ENCODE assay signal across 14 cellular contexts in the genomic region with DNA sequence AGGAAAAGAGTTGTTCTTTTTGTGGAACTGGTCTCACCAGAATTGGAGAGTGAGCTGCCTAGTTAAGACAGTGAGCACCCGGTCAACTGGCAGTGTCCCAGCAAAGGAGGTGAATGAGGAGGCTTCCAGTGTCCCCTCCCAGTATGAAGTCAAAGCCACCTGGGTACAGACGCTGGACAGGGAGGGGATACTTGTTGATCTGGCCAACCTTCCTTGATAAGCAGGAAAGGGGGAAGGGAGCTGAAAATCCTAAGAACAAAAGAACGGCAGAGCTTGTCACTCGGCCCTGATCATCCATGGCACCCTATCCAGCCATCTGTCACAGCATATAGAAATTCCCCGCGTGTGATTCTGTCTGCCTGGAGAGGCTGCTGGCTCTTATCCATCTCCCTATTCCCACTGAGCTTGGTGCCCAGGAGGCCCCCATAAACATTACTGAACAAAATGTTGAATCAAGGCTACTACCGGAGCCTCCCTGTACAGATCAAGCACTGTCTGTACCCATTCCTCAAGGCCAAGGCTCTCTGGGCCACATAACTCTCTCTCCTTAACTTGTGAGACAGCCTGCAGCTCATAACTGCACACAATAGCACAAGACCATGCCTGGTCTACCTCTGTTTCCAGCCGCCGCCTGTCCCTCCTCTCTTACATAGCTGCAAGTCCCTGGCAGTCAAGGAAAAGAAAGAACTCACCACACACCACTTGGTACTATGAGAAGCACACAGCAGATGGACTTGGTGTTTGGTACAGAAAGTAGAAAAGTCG.
DNase-seq lines count a peak whose midpoint lies in the region; ATAC-seq and TF ChIP-seq lines count a peak whose summit lies in the region.
"Had no signal": no experiment of that assay in that cellular context is flagged by ENCODE, and none has a peak within 500 bp of the region (broad histone marks: within the 10 kb centered on the region; RNA-seq: fewer than 3 reads in every experiment).

No MANE protein-coding gene starts in this region.

- no peak overlapping the region for H4K5ac ChIP-seq in IMR-90 (ENCODE audit: low read depth, low read length)

- ATAC-seq in CD8-positive, alpha-beta T cell: no peak
- no peak for ATAC-seq in IMR-90 (ENCODE audit: low read depth)
- ATAC-seq in HG02938 (IDR thresholded peaks at IDR 0.05; ENCODE audit: unreplicated experiment): no peak

- in situ Hi-C loops in IMR-90 (cut with MboI; ENCODE audit: low sequenced_read_pairs): no loop called here

- dilution Hi-C loops in IMR-90 (cut with HindIII; ENCODE audit: low sequenced_read_pairs, unreplicated experiment): no loop called here

- no peaks in the 10 kb centered on the region for H3K36me3 ChIP-seq in CD8-positive, alpha-beta T cell (ENCODE audit: insufficient read depth, low read length)
- H3K36me3 ChIP-seq in IMR-90 (ENCODE audit: control insufficient read depth, insufficient read depth, low read length): no peaks in the 10 kb centered on the region

- H3K4me1 Mint-ChIP-seq in CD8-positive, alpha-beta T cell (ENCODE audit: low read depth): peaks cover 77% of the 10 kb centered on the region
- peaks cover 10% of the 10 kb centered on the region for H3K4me1 Mint-ChIP-seq in chondrocyte (ENCODE audit: low read depth)
- peaks cover 66% of the 10 kb centered on the region for H3K4me1 Mint-ChIP-seq in nephron

- H3K4me1 ChIP-seq in CD8-positive, alpha-beta T cell (ENCODE audit: insufficient read depth, low read length): peaks cover 50% of the 10 kb centered on the region
- peaks cover 20% of the 10 kb centered on the region for H3K4me1 ChIP-seq in IMR-90 (ENCODE audit: control insufficient read depth, insufficient read depth, low read length)

- no peak overlapping the region for H4K91ac ChIP-seq in IMR-90 (ENCODE audit: insufficient read depth, low read depth, low read length)

- H3K27ac Mint-ChIP-seq in CD8-positive, alpha-beta T cell: peak overlapping the region; percentile 81
- H3K27ac Mint-ChIP-seq in chondrocyte (ENCODE audit: unreplicated experiment): peak overlapping the region; percentile 8
- peak overlapping the region; percentile 75 to 94 (median 94) for H3K27ac Mint-ChIP-seq in nephron

- H3K9ac ChIP-seq in IMR-90 (ENCODE audit: low read depth, low read length): no peak overlapping the region

- H3K27ac ChIP-seq in CD8-positive, alpha-beta T cell (ENCODE audit: low read depth, low read length): no peak overlapping the region
- H3K27ac ChIP-seq in IMR-90 (ENCODE audit: insufficient read depth, low read length): no peak overlapping the region

- H3K9me3 ChIP-seq in CD8-positive, alpha-beta T cell (ENCODE audit: low read length): no peaks in the 10 kb centered on the region
- H3K9me3 ChIP-seq in IMR-90 (ENCODE audit: control insufficient read depth, insufficient read depth, low read length): no peaks in the 10 kb centered on the region

- peaks cover 5% of the 10 kb centered on the region for H3K36me3 Mint-ChIP-seq in CD8-positive, alpha-beta T cell
- H3K36me3 Mint-ChIP-seq in chondrocyte (ENCODE audit: low read depth): no peaks in the 10 kb centered on the region
- H3K36me3 Mint-ChIP-seq in nephron (ENCODE audit: low read depth): peaks cover 19% of the 10 kb centered on the region

- H3K23ac ChIP-seq in IMR-90 (ENCODE audit: low read depth, low read length): peak overlapping the region; percentile 31; the same call in 1 of the 2 replicates

- no TSS peak for BruUV-seq in IMR-90 (replicated peaks; lab: Mats Ljungman, UMichigan)

- H2AK5ac ChIP-seq in IMR-90 (ENCODE audit: low read depth, low read length): peak overlapping the region; percentile 58

- H3K4me3 ChIP-seq in CD8-positive, alpha-beta T cell (ENCODE audit: low read depth, low read length): no peak overlapping the region
- no peak overlapping the region for H3K4me3 ChIP-seq in IMR-90 (ENCODE audit: insufficient read depth, low read depth, low read length)

- no peaks in the 10 kb centered on the region for H3K27me3 Mint-ChIP-seq in CD8-positive, alpha-beta T cell (ENCODE audit: low read depth)
- H3K27me3 Mint-ChIP-seq in chondrocyte (ENCODE audit: low read depth) (no peaks in the 10 kb centered on the region), nephron (ENCODE audit: low read depth) (no peaks in the 10 kb centered on the region)
- H3K27me3 Mint-ChIP-seq: activated naive CD8-positive, alpha-beta T cell treated with anti-CD3 and anti-CD28 coated beads, Interleukin-2, amount 10 ng/mL, durations not matched to agents 7 days and 5 days had no signal

- TF ChIP-seq RAD21 in IMR-90 (IDR thresholded peaks at IDR 0.05; ENCODE audit: low read length): no peak

- WGBS in IMR-90 (ENCODE audit: extremely low coverage in 2 of 2, insufficient read length in 1 of 2), 2 experiments: 48% methylated on average over 2 of the region's 10 CpGs; no CpG with 5 or more reads in 1 of the 2 experiments

- peak overlapping the region; percentile 29; the same call in 1 of the 2 replicates for H3K4ac ChIP-seq in IMR-90 (ENCODE audit: low read depth, low read length)

- H3K56ac ChIP-seq in IMR-90 (ENCODE audit: extremely low read depth, insufficient read depth, low read length): no peak overlapping the region

- H3K9me1 ChIP-seq in IMR-90 (ENCODE audit: insufficient read depth, low read length): peaks cover 24% of the 10 kb centered on the region

- intact Hi-C loops in CD8-positive, alpha-beta T cell (cut with DNase I, micrococcal nuclease): loop anchor here (5.0 kb wide), 2 partner anchors 38 to 43 kb away; no protein-coding TSS in a partner anchor
- intact Hi-C loops in IMR-90 (cut with micrococcal nuclease): loop anchor here (5.0 kb wide), 1 partner anchor 92 kb away; the partner anchor contains the start of gene SSBP3

- no peak overlapping the region for H2AFZ ChIP-seq in IMR-90 (replicated peaks; ENCODE audit: low read length, poor library complexity)

- H4K8ac ChIP-seq in IMR-90 (ENCODE audit: low read depth in 2 of 2, low read length in 2 of 2): no peak overlapping the region

- no peak overlapping the region for H3K4me2 ChIP-seq in IMR-90 (ENCODE audit: low read depth, low read length)

- H3K27me3 ChIP-seq in CD8-positive, alpha-beta T cell (ENCODE audit: insufficient read depth, low read length): no peaks in the 10 kb centered on the region
- H3K27me3 ChIP-seq in IMR-90 (ENCODE audit: control insufficient read depth, insufficient read depth, low read length): no peaks in the 10 kb centered on the region

- no peak overlapping the region for H2BK120ac ChIP-seq in IMR-90 (ENCODE audit: low read depth, low read length)

- peaks cover 45 to 84% of the 10 kb centered on the region in 2 experiments for H3K79me1 ChIP-seq in IMR-90 (ENCODE audit: low read depth in 1 of 2, low read length in 2 of 2)

- no peak overlapping the region for H2AK9ac ChIP-seq in IMR-90 (replicated peaks; ENCODE audit: low read depth, low read length, poor library complexity)

- H2BK15ac ChIP-seq in IMR-90 (ENCODE audit: low read depth, low read length): no peak overlapping the region

- no peak for TF ChIP-seq POLR2A in IMR-90 (IDR thresholded peaks at IDR 0.05; ENCODE audit: low read depth, low read length)

- H3K4me3 Mint-ChIP-seq in CD8-positive, alpha-beta T cell: no peak overlapping the region
- H3K4me3 Mint-ChIP-seq in chondrocyte (ENCODE audit: unreplicated experiment): no peak overlapping the region
- H3K4me3 Mint-ChIP-seq in nephron: no peak overlapping the region
- H3K4me3 Mint-ChIP-seq: activated naive CD8-positive, alpha-beta T cell treated with anti-CD3 and anti-CD28 coated beads, Interleukin-2, amount 10 ng/mL, durations not matched to agents 7 days and 5 days had no signal

- peaks cover 27% of the 10 kb centered on the region for H4K20me1 ChIP-seq in IMR-90 (ENCODE audit: insufficient read depth, low read length)

- CTCF ChIA-PET in CD8-positive, alpha-beta T cell (lab: Charles Lee): interaction anchor here (1.2 to 2.3 kb wide), 2 partner anchors 10 to 175 kb away, joined by 3 to 5 read pairs; no protein-coding TSS in a partner anchor
- CTCF ChIA-PET in IMR-90 (lab: Yijun Ruan, JAX): no interaction called here

- no peak for TF ChIP-seq CTCF in CD8-positive, alpha-beta T cell (IDR thresholded peaks at IDR 0.05)
- TF ChIP-seq CTCF in IMR-90 (conservative IDR thresholded peaks at IDR 0.05; ENCODE audit: low read depth, low read length) (no peak), chondrocyte (IDR thresholded peaks at IDR 0.05) (no peak), nephron (IDR thresholded peaks at IDR 0.05; ENCODE audit: unreplicated experiment in 3 of 3) (no peak)

- H3K18ac ChIP-seq in IMR-90 (ENCODE audit: low read depth, low read length): no peak overlapping the region

- 0 out of 2 replicates have a peak overlapping the region, but pooled peaks have one; percentile 4 for H3K14ac ChIP-seq in IMR-90 (replicated peaks; ENCODE audit: low read depth, low read length)

- no peak for DNase-seq in CD8-positive, alpha-beta T cell
- DNase-seq in IMR-90 (no peak), chondrocyte (ENCODE audit: low spot score) (no peak), T-helper 2 cell (no peak), activated gamma-delta T cell (lab: John Stamatoyannopoulos, UW) (no peak), NCI-H1930 (lab: John Stamatoyannopoulos, UW) (no peak)
- DNase-seq: activated CD4-positive, alpha-beta T cell treated with anti-CD3 and anti-CD28 coated beads for 48 hours; activated naive CD8-positive, alpha-beta T cell treated with anti-CD3 and anti-CD28 coated beads, Interleukin-2, amount 10 ng/mL, durations not matched to agents 7 days and 5 days; hippocampal formation; SHP77 treated with DMSO at 0.1 percent for 48 hours; stimulated activated naive CD4-positive, alpha-beta T cell treated with Interleukin-2 at 50 U/mL for 16 hours had no signal

- H2BK20ac ChIP-seq in IMR-90 (ENCODE audit: low read depth, low read length): no peak overlapping the region

- H3K9me3 Mint-ChIP-seq in CD8-positive, alpha-beta T cell: no peaks in the 10 kb centered on the region
- H3K9me3 Mint-ChIP-seq in chondrocyte (ENCODE audit: low read depth) (no peaks in the 10 kb centered on the region), nephron (no peaks in the 10 kb centered on the region)
- H3K9me3 Mint-ChIP-seq: activated naive CD8-positive, alpha-beta T cell treated with anti-CD3 and anti-CD28 coated beads, Interleukin-2, amount 10 ng/mL, durations not matched to agents 7 days and 5 days; neural crest cell had no signal

- H2BK5ac ChIP-seq in IMR-90 (ENCODE audit: low read depth, low read length, poor library complexity, severe bottlenecking): no peak overlapping the region

- POLR2A ChIA-PET in CD8-positive, alpha-beta T cell (lab: Charles Lee): interaction anchor here (0.8 kb wide), 1 partner anchor 23 kb away, joined by 3 read pairs; no protein-coding TSS in a partner anchor
- POLR2A ChIA-PET in IMR-90 (lab: Charles Lee; ENCODE audit: unreplicated experiment): no interaction called here

TF ChIP-seq in IMR-90, 13 proteins besides CTCF, POLR2A, EP300 and RAD21 (continues in another document):
- TF ChIP-seq RCOR1 (IDR thresholded peaks at IDR 0.05; ENCODE audit: insufficient replicate concordance, low read length) (no peak), FOS (IDR thresholded peaks at IDR 0.05; ENCODE audit: low read depth, low read length) (no peak), BHLHE40 (IDR thresholded peaks at IDR 0.05; ENCODE audit: low read depth, low read length) (no peak), MAFK (IDR thresholded peaks at IDR 0.05; ENCODE audit: low read depth, low read length) (no peak)

Comparison
In these comparisons a context has a peak if more than half of its experiments do, and no peak if none do; other contexts are left out.
1. H3K27ac Mint-ChIP-seq: peak in every context shown above with its lines; median percentile 94 in nephron; 81 in CD8-positive, alpha-beta T cell; 8 in chondrocyte.